Comparison of ENCODE assay signal across 8 cellular contexts in genomic region chr16:49463529-49463928, GRCh38.
DNase-seq lines count a peak whose midpoint lies in the region; ATAC-seq lines count a peak whose summit lies in the region.

No MANE protein-coding gene starts in this region.

- intact Hi-C loops in left colon (cut with DNase I, micrococcal nuclease), result no loop called here

- peak; percentile 79 for ATAC-seq in GM19438 (IDR thresholded peaks at IDR 0.05; ENCODE audit: low read depth, unreplicated experiment)
- peak; percentile 69 for ATAC-seq in HG03432 (IDR thresholded peaks at IDR 0.05; ENCODE audit: unreplicated experiment)
- ATAC-seq in left colon, result peak; percentile 30

- peak; percentile 51 to 53 for DNase-seq in activated CD4-positive, alpha-beta T cell treated with anti-CD3 and anti-CD28 coated beads for 4 hours
- DNase-seq in left colon, result peak; percentile 54 to 56
- DNase-seq in Ammon's horn (ENCODE audit: low spot score), result no peak
- no peak for DNase-seq in NCI-H2029 treated with DMSO at 0.1 percent for 48 hours (lab: John Stamatoyannopoulos, UW)
- DNase-seq in HT-29 (ENCODE audit: low spot score), result no peak
- no peak for DNase-seq in EL

Comparison
In these comparisons a context has a peak if more than half of its experiments do, and no peak if none do; other contexts are left out.
1. DNase-seq: peak in activated CD4-positive, alpha-beta T cell treated with anti-CD3 and anti-CD28 coated beads for 4 hours (2 of 2) and left colon (2 of 2); none in Ammon's horn (single experiment), NCI-H2029 treated with DMSO at 0.1 percent for 48 hours (single experiment), HT-29 (single experiment) and EL (single experiment).
2. Peak in every context shown above with its lines, with median percentiles within 50 percentile points of each other: ATAC-seq.